Comparison of ENCODE assay signal across 13 cellular contexts in genomic region chr13:40130871-40131636, GRCh38.
DNase-seq lines count a peak whose midpoint lies in the region; ATAC-seq, FAIRE-seq and TF ChIP-seq lines count a peak whose summit lies in the region.
"Had no signal": no experiment of that assay in that cellular context is flagged by ENCODE, and none has a peak within 500 bp of the region (broad histone marks: within the 10 kb centered on the region; RNA-seq: fewer than 3 reads in every experiment).

No MANE protein-coding gene starts in this region.

- H3K27me3 Mint-ChIP-seq in naive thymus-derived CD4-positive, alpha-beta T cell, result no peaks in the 10 kb centered on the region
- H3K27me3 Mint-ChIP-seq in natural killer cell (ENCODE audit: low read depth in 2 of 2), result no peaks in the 10 kb centered on the region
- H3K27me3 Mint-ChIP-seq: effector memory CD8-positive, alpha-beta T cell had no signal

- peaks cover 0 to 46% (median 0%) of the 10 kb centered on the region in 5 donors for H3K36me3 Mint-ChIP-seq in naive thymus-derived CD4-positive, alpha-beta T cell
- H3K36me3 Mint-ChIP-seq in natural killer cell, result no peaks in the 10 kb centered on the region
- H3K36me3 Mint-ChIP-seq: stimulated activated memory B cell treated with anti-CD40 and anti-IgM and Interleukin-4, amounts not matched to agents 10 μg/mL and 1 μg/mL and 100 μg/mL, for 72 hours had no signal

- no peak for TF ChIP-seq POLR2A in K562 (conservative IDR thresholded peaks at IDR 0.05)

- CTCF ChIA-PET in HEK293 (lab: Yijun Ruan, JAX), result no interaction called here
- CTCF ChIA-PET in K562 (lab: Yijun Ruan, JAX; ENCODE audit: low intra/inter-chr PET ratio), result no interaction called here
- CTCF ChIA-PET in naive thymus-derived CD4-positive, alpha-beta T cell (lab: Charles Lee), result interaction anchor here (1.0 kb wide), 1 partner anchor 667 kb away, joined by 3 read pairs; no protein-coding TSS in a partner anchor

- TF ChIP-seq CTCF in HEK293 (tag by site-specific recombination; IDR thresholded peaks at IDR 0.05), result no peak
- no peak for TF ChIP-seq CTCF in K562 (IDR thresholded peaks at IDR 0.05 in 2 of 3, conservative IDR thresholded peaks at IDR 0.05 in 1 of 3; ENCODE audit: insufficient read depth in 2 of 3, low read depth in 1 of 3, low read length in 3 of 3)
- TF ChIP-seq CTCF in natural killer cell (IDR thresholded peaks at IDR 0.05), result no peak

- TF ChIP-seq RAD21 in K562 (CRISPR knock-in tag; conservative IDR thresholded peaks at IDR 0.05 in 1 of 2, IDR thresholded peaks at IDR 0.05 in 1 of 2), result no peak

- H3K4me3 Mint-ChIP-seq in naive thymus-derived CD4-positive, alpha-beta T cell, result no peak overlapping the region
- H3K4me3 Mint-ChIP-seq in natural killer cell, result no peak overlapping the region
- H3K4me3 Mint-ChIP-seq: effector memory CD8-positive, alpha-beta T cell; stimulated activated memory B cell treated with anti-CD40 and anti-IgM and Interleukin-4, amounts not matched to agents 10 μg/mL and 1 μg/mL and 100 μg/mL, for 72 hours had no signal

- DNase-seq in DMS53 (lab: John Stamatoyannopoulos, UW) (peak; percentile 68), K562 (ENCODE audit: extremely low read depth in 1 of 4, low spot score in 3 of 4) (peak in 1 of 4 experiments; percentile 3), kidney tubule cell (ENCODE audit: low spot score) (peak; percentile 85), cerebellar nuclear complex (lab: John Stamatoyannopoulos, UW) (no peak), GM19240 (ENCODE audit: insufficient read length, low spot score) (no peak), natural killer cell (no peak)
- no peak for DNase-seq in naive thymus-derived CD4-positive, alpha-beta T cell
- DNase-seq: activated CD4-positive, alpha-beta T cell treated with anti-CD3 and anti-CD28 coated beads, Interleukin-2, amount 50 U/mL, for 1 hour; effector memory CD8-positive, alpha-beta T cell; SHP77 treated with DMSO at 0.1 percent for 48 hours had no signal

- no peak for FAIRE-seq in K562 (lab: Jason Lieb, UNC)
- FAIRE-seq: D721Med had no signal

- in situ Hi-C loops in K562 (cut with MboI), result no loop called here

- H3K27me3 ChIP-seq in K562 (ENCODE audit: control insufficient read depth in 2 of 2, insufficient read depth in 2 of 2, low read length in 2 of 2), result no peaks in the 10 kb centered on the region
- no peaks in the 10 kb centered on the region for H3K27me3 ChIP-seq in naive thymus-derived CD4-positive, alpha-beta T cell (ENCODE audit: control insufficient read depth in 2 of 2, insufficient read depth in 2 of 2, low read length in 2 of 2)

- H3K79me2 ChIP-seq in K562 (ENCODE audit: control insufficient read depth, insufficient read depth, low read length), result no peaks in the 10 kb centered on the region

- 19% methylated on average over 5 of the region's 6 CpGs for WGBS in K562 (ENCODE audit: insufficient coverage, low coverage, missing lambda C conversion rate)

- H3K4me3 ChIP-seq in HEK293 (ENCODE audit: low read depth, low read length), result no peak overlapping the region
- H3K4me3 ChIP-seq in K562, result no peak overlapping the region
- no peak overlapping the region for H3K4me3 ChIP-seq in naive thymus-derived CD4-positive, alpha-beta T cell (ENCODE audit: low read length)

- peaks cover 0 to 20% (median 0%) of the 10 kb centered on the region in 11 donors for H3K9me3 Mint-ChIP-seq in naive thymus-derived CD4-positive, alpha-beta T cell
- no peaks in the 10 kb centered on the region for H3K9me3 Mint-ChIP-seq in natural killer cell
- H3K9me3 Mint-ChIP-seq: effector memory CD8-positive, alpha-beta T cell; stimulated activated memory B cell treated with anti-CD40 and anti-IgM and Interleukin-4, amounts not matched to agents 10 μg/mL and 1 μg/mL and 100 μg/mL, for 72 hours had no signal

- no peaks in the 10 kb centered on the region for H3K4me1 ChIP-seq in HEK293 (ENCODE audit: control insufficient read depth, insufficient read depth, low read length)
- no peaks in the 10 kb centered on the region for H3K4me1 ChIP-seq in K562 (replicated peaks in 1 of 2; ENCODE audit: control insufficient read depth in 2 of 2, insufficient read depth in 2 of 2, low read length in 2 of 2)
- H3K4me1 ChIP-seq in naive thymus-derived CD4-positive, alpha-beta T cell (ENCODE audit: control insufficient read depth in 2 of 2, insufficient read depth in 2 of 2, low read length in 2 of 2), result peaks cover 6 to 16% of the 10 kb centered on the region in 2 donors

- no peak overlapping the region for H3K9ac ChIP-seq in K562 (ENCODE audit: insufficient read depth in 1 of 2, low read depth in 2 of 2, low read length in 2 of 2)

- no peaks in the 10 kb centered on the region for H3K36me3 ChIP-seq in HEK293 (ENCODE audit: control insufficient read depth in 2 of 2, insufficient read depth in 1 of 2, low read length in 2 of 2)
- H3K36me3 ChIP-seq in K562 (ENCODE audit: control insufficient read depth, insufficient read depth, low read length), result no peaks in the 10 kb centered on the region
- H3K36me3 ChIP-seq in naive thymus-derived CD4-positive, alpha-beta T cell (ENCODE audit: control insufficient read depth in 2 of 3, insufficient read depth in 3 of 3, low read length in 3 of 3), result no peaks in the 10 kb centered on the region

- no peaks in the 10 kb centered on the region for H3K9me3 ChIP-seq in HEK293 (ENCODE audit: control insufficient read depth, insufficient read depth, low read depth, low read length)
- no peaks in the 10 kb centered on the region for H3K9me3 ChIP-seq in K562 (replicated peaks; ENCODE audit: control insufficient read depth, insufficient read depth, low read depth, low read length)
- H3K9me3 ChIP-seq in naive thymus-derived CD4-positive, alpha-beta T cell (ENCODE audit: control insufficient read depth in 2 of 3, low read length in 3 of 3), result no peaks in the 10 kb centered on the region

- no peak overlapping the region for H2AFZ ChIP-seq in K562 (ENCODE audit: low read depth, low read length)

- no peaks in the 10 kb centered on the region for H3K9me1 ChIP-seq in K562 (ENCODE audit: control insufficient read depth, insufficient read depth, low read length)

- ATAC-seq in K562, result no peak
- ATAC-seq in naive thymus-derived CD4-positive, alpha-beta T cell, result no peak
- ATAC-seq in natural killer cell, result no peak
- ATAC-seq: effector memory CD8-positive, alpha-beta T cell; stimulated activated memory B cell treated with anti-CD40 and anti-IgM and Interleukin-4, amounts not matched to agents 10 μg/mL and 1 μg/mL and 100 μg/mL, for 72 hours had no signal

- H4K20me1 ChIP-seq in K562 (replicated peaks; ENCODE audit: control insufficient read depth, insufficient read depth, low read length), result no peaks in the 10 kb centered on the region

- POLR2A ChIA-PET in HEK293 (lab: Yijun Ruan, JAX), result no interaction called here
- POLR2A ChIA-PET in K562 (lab: Yijun Ruan, JAX), result no interaction called here
- POLR2A ChIA-PET in naive thymus-derived CD4-positive, alpha-beta T cell (lab: Charles Lee), result no interaction called here

- no TSS peak for BruUV-seq in K562 (replicated peaks; lab: Mats Ljungman, UMichigan)

- peaks cover 22 to 62% (median 25%) of the 10 kb centered on the region in 7 donors for H3K4me1 Mint-ChIP-seq in naive thymus-derived CD4-positive, alpha-beta T cell
- peaks cover 5 to 6% of the 10 kb centered on the region in 2 donors for H3K4me1 Mint-ChIP-seq in natural killer cell

- no peak overlapping the region for H3K4me2 ChIP-seq in K562 (ENCODE audit: insufficient read depth, low read length)

- no peak overlapping the region for H3K27ac ChIP-seq in HEK293 (ENCODE audit: extremely low read depth, low read depth, low read length)
- H3K27ac ChIP-seq in K562 (ENCODE audit: extremely low read depth, low read depth, low read length), result no peak overlapping the region
- H3K27ac ChIP-seq in naive thymus-derived CD4-positive, alpha-beta T cell (ENCODE audit: low read depth, low read length), result no peak overlapping the region

- H3K27ac Mint-ChIP-seq in naive thymus-derived CD4-positive, alpha-beta T cell, result peak overlapping the region in 1 of 9 donors; percentile 49
- no peak overlapping the region for H3K27ac Mint-ChIP-seq in natural killer cell
- H3K27ac Mint-ChIP-seq: effector memory CD8-positive, alpha-beta T cell; stimulated activated memory B cell treated with anti-CD40 and anti-IgM and Interleukin-4, amounts not matched to agents 10 μg/mL and 1 μg/mL and 100 μg/mL, for 72 hours had no signal

- intact Hi-C loops in K562 (cut with micrococcal nuclease) (no loop called here), natural killer cell (cut with micrococcal nuclease) (no loop called here)
- intact Hi-C loops in naive thymus-derived CD4-positive, alpha-beta T cell (cut with micrococcal nuclease), result no loop called here

- TF ChIP-seq EP300 in K562 (IDR thresholded peaks at IDR 0.05; ENCODE audit: low read length), result no peak

TF ChIP-seq in HEK293, 187 proteins besides CTCF, POLR2A, EP300 and RAD21 (continues in another document):
- TF ChIP-seq ZNF362 (tag by site-specific recombination; IDR thresholded peaks at IDR 0.05), result 0 out of 2 replicates have a peak, but pooled peaks have one; percentile 73
- no peak for TF ChIP-seq WT1 (tag by site-specific recombination; IDR thresholded peaks at IDR 0.05)

TF ChIP-seq in K562, 482 proteins besides CTCF, POLR2A, EP300 and RAD21:
- TF ChIP-seq NR2C2 (CRISPR knock-in tag; IDR thresholded peaks at IDR 0.05) (no peak), NR2C2 (tag; IDR thresholded peaks at IDR 0.05) (peak; percentile 45; the same call in 1 of the 2 replicates), ZNF589 (CRISPR knock-in tag; IDR thresholded peaks at IDR 0.05; ENCODE audit: low read depth) (no peak), JUND (IDR thresholded peaks at IDR 0.05; ENCODE audit: borderline replicate concordance, low read depth, low read length) (peak; percentile 18; the same call in 1 of the 2 replicates), JUND (tag; IDR thresholded peaks at IDR 0.05; ENCODE audit: borderline replicate concordance, low read depth, low read length) (no peak), YY1 (IDR thresholded peaks at IDR 0.05; ENCODE audit: borderline replicate concordance in 1 of 3, control insufficient read depth in 1 of 3, extremely low read depth in 1 of 3, insufficient read depth in 3 of 3, insufficient read length in 1 of 3, insufficient replicate concordance in 2 of 3, low read depth in 1 of 3, low read length in 2 of 3) (peak in 1 of 3 experiments; percentile 27), FOSL1 (tag; conservative IDR thresholded peaks at IDR 0.05) (peak; percentile 60)
TF ChIP-seq in K562: peak in this region for 4.

Comparison
In these comparisons a context has a peak if more than half of its experiments do, and no peak if none do; other contexts are left out.
1. DNase-seq: peak in DMS53 (single experiment) and kidney tubule cell (single experiment); none in naive thymus-derived CD4-positive, alpha-beta T cell (0 of 9), cerebellar nuclear complex (0 of 2), GM19240 (single experiment) and natural killer cell (single experiment).